In the genomic region with DNA sequence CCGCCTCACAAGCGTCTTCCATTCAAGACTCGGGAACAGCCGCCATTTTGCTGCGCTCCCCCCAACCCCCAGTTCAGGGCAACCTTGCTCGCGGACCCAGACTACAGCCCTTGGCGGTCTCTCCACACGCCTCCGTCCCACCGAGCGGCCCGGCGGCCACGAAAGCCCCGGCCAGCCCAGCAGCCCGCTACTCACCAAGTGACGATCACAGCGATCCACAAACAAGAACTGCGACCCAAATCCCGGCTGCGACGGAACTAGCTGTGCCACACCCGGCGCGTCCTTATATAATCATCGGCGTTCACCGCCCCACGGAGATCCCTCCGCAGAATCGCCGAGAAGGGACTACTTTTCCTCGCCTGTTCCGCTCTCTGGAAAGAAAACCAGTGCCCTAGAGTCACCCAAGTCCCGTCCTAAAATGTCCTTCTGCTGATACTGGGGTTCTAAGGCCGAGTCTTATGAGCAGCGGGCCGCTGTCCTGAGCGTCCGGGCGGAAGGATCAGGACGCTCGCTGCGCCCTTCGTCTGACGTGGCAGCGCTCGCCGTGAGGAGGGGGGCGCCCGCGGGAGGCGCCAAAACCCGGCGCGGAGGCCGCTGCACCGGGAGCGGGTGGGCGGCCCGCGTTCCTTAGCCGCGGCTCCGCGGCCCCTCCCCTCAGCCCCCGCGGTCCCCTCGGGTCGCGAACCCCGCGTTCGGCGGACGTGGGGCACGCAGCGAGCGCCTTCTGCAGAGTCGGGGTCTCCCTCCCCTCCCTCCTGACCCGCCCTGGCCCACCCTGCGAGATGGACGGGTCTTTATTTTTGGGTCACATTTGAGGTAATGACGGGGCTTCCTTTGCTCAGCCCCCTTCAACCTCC, we compare ENCODE assay signal across 1 cellular context.
TF ChIP-seq lines count a peak whose summit lies in the region.

A gene (minus strand): TSS at position 259 of the 857 bp plus-strand sequence. CDS start 879 bp downstream, outside the sequence.

TF ChIP-seq in K562, 482 proteins besides CTCF, POLR2A, EP300 and RAD21 (continued from another document and continues in another):
- TF ChIP-seq PCBP1 (IDR thresholded peaks at IDR 0.05; ENCODE audit: low read depth, low read length, poor library complexity, severe bottlenecking) = peak; percentile 98
- peak; percentile 91 for TF ChIP-seq KHSRP (IDR thresholded peaks at IDR 0.05)
- peak; percentile 78 for TF ChIP-seq SOX6 (IDR thresholded peaks at IDR 0.05)
- peak; percentile 97 for TF ChIP-seq RBBP5 (IDR thresholded peaks at IDR 0.05; ENCODE audit: borderline replicate concordance, insufficient read depth, low read length, poor library complexity, severe bottlenecking)
- TF ChIP-seq ARHGAP35 (IDR thresholded peaks at IDR 0.05; ENCODE audit: partially characterized antibody) = no peak
- TF ChIP-seq EGR1 (conservative IDR thresholded peaks at IDR 0.05) = peak; percentile 98
- no peak for TF ChIP-seq SIRT6 (IDR thresholded peaks at IDR 0.05; ENCODE audit: low read depth, low read length)
- peak; percentile 79 for TF ChIP-seq HNRNPLL (IDR thresholded peaks at IDR 0.05; ENCODE audit: low read depth, low read length, poor library complexity, severe bottlenecking)
- TF ChIP-seq CHD1 (IDR thresholded peaks at IDR 0.05; ENCODE audit: low read length) = peak; percentile 46
- TF ChIP-seq POLR2G (IDR thresholded peaks at IDR 0.05; ENCODE audit: low read depth, low read length) = peak; percentile 99
- no peak; the same call in none of the 2 replicates for TF ChIP-seq MYC (IDR thresholded peaks at IDR 0.05; ENCODE audit: low read depth, low read length)
- TF ChIP-seq MYC (CRISPR knock-in tag; IDR thresholded peaks at IDR 0.05; ENCODE audit: borderline replicate concordance, low read depth) = peak; percentile 76; the same call in 1 of the 2 replicates
- TF ChIP-seq CEBPB (tag; IDR thresholded peaks at IDR 0.05) = peak; percentile 85
- TF ChIP-seq, protein P1, sequence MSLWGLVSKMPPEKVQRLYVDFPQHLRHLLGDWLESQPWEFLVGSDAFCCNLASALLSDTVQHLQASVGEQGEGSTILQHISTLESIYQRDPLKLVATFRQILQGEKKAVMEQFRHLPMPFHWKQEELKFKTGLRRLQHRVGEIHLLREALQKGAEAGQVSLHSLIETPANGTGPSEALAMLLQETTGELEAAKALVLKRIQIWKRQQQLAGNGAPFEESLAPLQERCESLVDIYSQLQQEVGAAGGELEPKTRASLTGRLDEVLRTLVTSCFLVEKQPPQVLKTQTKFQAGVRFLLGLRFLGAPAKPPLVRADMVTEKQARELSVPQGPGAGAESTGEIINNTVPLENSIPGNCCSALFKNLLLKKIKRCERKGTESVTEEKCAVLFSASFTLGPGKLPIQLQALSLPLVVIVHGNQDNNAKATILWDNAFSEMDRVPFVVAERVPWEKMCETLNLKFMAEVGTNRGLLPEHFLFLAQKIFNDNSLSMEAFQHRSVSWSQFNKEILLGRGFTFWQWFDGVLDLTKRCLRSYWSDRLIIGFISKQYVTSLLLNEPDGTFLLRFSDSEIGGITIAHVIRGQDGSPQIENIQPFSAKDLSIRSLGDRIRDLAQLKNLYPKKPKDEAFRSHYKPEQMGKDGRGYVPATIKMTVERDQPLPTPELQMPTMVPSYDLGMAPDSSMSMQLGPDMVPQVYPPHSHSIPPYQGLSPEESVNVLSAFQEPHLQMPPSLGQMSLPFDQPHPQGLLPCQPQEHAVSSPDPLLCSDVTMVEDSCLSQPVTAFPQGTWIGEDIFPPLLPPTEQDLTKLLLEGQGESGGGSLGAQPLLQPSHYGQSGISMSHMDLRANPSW (CRISPR knock-in tag; IDR thresholded peaks at IDR 0.05) = peak; percentile 76; the same call in 1 of the 2 replicates
- TF ChIP-seq, protein P2, sequence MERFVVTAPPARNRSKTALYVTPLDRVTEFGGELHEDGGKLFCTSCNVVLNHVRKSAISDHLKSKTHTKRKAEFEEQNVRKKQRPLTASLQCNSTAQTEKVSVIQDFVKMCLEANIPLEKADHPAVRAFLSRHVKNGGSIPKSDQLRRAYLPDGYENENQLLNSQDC (CRISPR knock-in tag; IDR thresholded peaks at IDR 0.05) = peak; percentile 64; the same call in 1 of the 2 replicates
- TF ChIP-seq PURB (CRISPR knock-in tag; IDR thresholded peaks at IDR 0.05; ENCODE audit: low read depth) = no peak
- peak; percentile 97 for TF ChIP-seq CCNT2 (IDR thresholded peaks at IDR 0.05; ENCODE audit: borderline replicate concordance, extremely low read depth, insufficient read length, low read depth, low read length)
- 0 out of 2 replicates have a peak, but pooled peaks have one; percentile 76 for TF ChIP-seq ZNF232 (CRISPR knock-in tag; IDR thresholded peaks at IDR 0.05)
- TF ChIP-seq ZNF354B (CRISPR knock-in tag; IDR thresholded peaks at IDR 0.05) = no peak
- TF ChIP-seq ZEB2 (IDR thresholded peaks at IDR 0.05) = peak; percentile 58; the same call in 1 of the 2 replicates
- TF ChIP-seq, protein P3, sequence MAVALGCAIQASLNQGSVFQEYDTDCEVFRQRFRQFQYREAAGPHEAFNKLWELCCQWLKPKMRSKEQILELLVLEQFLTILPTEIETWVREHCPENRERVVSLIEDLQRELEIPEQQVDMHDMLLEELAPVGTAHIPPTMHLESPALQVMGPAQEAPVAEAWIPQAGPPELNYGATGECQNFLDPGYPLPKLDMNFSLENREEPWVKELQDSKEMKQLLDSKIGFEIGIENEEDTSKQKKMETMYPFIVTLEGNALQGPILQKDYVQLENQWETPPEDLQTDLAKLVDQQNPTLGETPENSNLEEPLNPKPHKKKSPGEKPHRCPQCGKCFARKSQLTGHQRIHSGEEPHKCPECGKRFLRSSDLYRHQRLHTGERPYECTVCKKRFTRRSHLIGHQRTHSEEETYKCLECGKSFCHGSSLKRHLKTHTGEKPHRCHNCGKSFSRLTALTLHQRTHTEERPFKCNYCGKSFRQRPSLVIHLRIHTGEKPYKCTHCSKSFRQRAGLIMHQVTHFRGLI (CRISPR knock-in tag; IDR thresholded peaks at IDR 0.05) = no peak
- TF ChIP-seq ZNF311 (CRISPR knock-in tag; IDR thresholded peaks at IDR 0.05) = no peak
- peak; percentile 99 for TF ChIP-seq NFRKB (IDR thresholded peaks at IDR 0.05; ENCODE audit: low read depth)
- peak; percentile 64 for TF ChIP-seq PHF20 (IDR thresholded peaks at IDR 0.05; ENCODE audit: partially characterized antibody)
- TF ChIP-seq, protein P4, sequence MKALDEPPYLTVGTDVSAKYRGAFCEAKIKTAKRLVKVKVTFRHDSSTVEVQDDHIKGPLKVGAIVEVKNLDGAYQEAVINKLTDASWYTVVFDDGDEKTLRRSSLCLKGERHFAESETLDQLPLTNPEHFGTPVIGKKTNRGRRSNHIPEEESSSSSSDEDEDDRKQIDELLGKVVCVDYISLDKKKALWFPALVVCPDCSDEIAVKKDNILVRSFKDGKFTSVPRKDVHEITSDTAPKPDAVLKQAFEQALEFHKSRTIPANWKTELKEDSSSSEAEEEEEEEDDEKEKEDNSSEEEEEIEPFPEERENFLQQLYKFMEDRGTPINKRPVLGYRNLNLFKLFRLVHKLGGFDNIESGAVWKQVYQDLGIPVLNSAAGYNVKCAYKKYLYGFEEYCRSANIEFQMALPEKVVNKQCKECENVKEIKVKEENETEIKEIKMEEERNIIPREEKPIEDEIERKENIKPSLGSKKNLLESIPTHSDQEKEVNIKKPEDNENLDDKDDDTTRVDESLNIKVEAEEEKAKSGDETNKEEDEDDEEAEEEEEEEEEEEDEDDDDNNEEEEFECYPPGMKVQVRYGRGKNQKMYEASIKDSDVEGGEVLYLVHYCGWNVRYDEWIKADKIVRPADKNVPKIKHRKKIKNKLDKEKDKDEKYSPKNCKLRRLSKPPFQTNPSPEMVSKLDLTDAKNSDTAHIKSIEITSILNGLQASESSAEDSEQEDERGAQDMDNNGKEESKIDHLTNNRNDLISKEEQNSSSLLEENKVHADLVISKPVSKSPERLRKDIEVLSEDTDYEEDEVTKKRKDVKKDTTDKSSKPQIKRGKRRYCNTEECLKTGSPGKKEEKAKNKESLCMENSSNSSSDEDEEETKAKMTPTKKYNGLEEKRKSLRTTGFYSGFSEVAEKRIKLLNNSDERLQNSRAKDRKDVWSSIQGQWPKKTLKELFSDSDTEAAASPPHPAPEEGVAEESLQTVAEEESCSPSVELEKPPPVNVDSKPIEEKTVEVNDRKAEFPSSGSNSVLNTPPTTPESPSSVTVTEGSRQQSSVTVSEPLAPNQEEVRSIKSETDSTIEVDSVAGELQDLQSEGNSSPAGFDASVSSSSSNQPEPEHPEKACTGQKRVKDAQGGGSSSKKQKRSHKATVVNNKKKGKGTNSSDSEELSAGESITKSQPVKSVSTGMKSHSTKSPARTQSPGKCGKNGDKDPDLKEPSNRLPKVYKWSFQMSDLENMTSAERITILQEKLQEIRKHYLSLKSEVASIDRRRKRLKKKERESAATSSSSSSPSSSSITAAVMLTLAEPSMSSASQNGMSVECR (CRISPR knock-in tag; IDR thresholded peaks at IDR 0.05) = peak; percentile 88
- TF ChIP-seq SMARCA4 (IDR thresholded peaks at IDR 0.05) = no peak
- peak; percentile 93 for TF ChIP-seq ZBED1 (IDR thresholded peaks at IDR 0.05)
- TF ChIP-seq, protein P5, sequence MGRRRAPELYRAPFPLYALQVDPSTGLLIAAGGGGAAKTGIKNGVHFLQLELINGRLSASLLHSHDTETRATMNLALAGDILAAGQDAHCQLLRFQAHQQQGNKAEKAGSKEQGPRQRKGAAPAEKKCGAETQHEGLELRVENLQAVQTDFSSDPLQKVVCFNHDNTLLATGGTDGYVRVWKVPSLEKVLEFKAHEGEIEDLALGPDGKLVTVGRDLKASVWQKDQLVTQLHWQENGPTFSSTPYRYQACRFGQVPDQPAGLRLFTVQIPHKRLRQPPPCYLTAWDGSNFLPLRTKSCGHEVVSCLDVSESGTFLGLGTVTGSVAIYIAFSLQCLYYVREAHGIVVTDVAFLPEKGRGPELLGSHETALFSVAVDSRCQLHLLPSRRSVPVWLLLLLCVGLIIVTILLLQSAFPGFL (CRISPR knock-in tag; IDR thresholded peaks at IDR 0.05) = peak; percentile 99
- peak; percentile 80 for TF ChIP-seq ZNF121 (CRISPR knock-in tag; conservative IDR thresholded peaks at IDR 0.05)
- TF ChIP-seq MYBL2 (IDR thresholded peaks at IDR 0.05; ENCODE audit: low read depth) = peak; percentile 42; the same call in 1 of the 2 replicates
- TF ChIP-seq MYBL2 (CRISPR knock-in tag; IDR thresholded peaks at IDR 0.05; ENCODE audit: borderline replicate concordance) = no peak
- peak; percentile 95 for TF ChIP-seq GTF2F1 (IDR thresholded peaks at IDR 0.05; ENCODE audit: low read depth, low read length)
- TF ChIP-seq, protein P6, sequence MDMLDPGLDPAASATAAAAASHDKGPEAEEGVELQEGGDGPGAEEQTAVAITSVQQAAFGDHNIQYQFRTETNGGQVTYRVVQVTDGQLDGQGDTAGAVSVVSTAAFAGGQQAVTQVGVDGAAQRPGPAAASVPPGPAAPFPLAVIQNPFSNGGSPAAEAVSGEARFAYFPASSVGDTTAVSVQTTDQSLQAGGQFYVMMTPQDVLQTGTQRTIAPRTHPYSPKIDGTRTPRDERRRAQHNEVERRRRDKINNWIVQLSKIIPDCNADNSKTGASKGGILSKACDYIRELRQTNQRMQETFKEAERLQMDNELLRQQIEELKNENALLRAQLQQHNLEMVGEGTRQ (CRISPR knock-in tag; IDR thresholded peaks at IDR 0.05) = no peak
- no peak for TF ChIP-seq ADNP (tag; IDR thresholded peaks at IDR 0.05)
- TF ChIP-seq, protein P7, sequence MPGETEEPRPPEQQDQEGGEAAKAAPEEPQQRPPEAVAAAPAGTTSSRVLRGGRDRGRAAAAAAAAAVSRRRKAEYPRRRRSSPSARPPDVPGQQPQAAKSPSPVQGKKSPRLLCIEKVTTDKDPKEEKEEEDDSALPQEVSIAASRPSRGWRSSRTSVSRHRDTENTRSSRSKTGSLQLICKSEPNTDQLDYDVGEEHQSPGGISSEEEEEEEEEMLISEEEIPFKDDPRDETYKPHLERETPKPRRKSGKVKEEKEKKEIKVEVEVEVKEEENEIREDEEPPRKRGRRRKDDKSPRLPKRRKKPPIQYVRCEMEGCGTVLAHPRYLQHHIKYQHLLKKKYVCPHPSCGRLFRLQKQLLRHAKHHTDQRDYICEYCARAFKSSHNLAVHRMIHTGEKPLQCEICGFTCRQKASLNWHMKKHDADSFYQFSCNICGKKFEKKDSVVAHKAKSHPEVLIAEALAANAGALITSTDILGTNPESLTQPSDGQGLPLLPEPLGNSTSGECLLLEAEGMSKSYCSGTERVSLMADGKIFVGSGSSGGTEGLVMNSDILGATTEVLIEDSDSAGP (CRISPR knock-in tag; IDR thresholded peaks at IDR 0.05) = no peak
- peak; percentile 55 for TF ChIP-seq CEBPG (CRISPR knock-in tag; IDR thresholded peaks at IDR 0.05)
- peak; percentile 45 to 80; a peak in 2 of 4 replicates for TF ChIP-seq CEBPG (tag; conservative IDR thresholded peaks at IDR 0.05 in 1 of 2, IDR thresholded peaks at IDR 0.05 in 1 of 2)
- TF ChIP-seq ETS2 (tag; IDR thresholded peaks at IDR 0.05; ENCODE audit: borderline replicate concordance, poor library complexity, severe bottlenecking) = no peak
- TF ChIP-seq SMAD4 (CRISPR knock-in tag; conservative IDR thresholded peaks at IDR 0.05) = peak; percentile 94
- TF ChIP-seq NFATC3 (IDR thresholded peaks at IDR 0.05) = no peak
- no peak for TF ChIP-seq ZBTB8A (IDR thresholded peaks at IDR 0.05; ENCODE audit: partially characterized antibody)
- no peak for TF ChIP-seq ZNF695 (CRISPR knock-in tag; IDR thresholded peaks at IDR 0.05)
- TF ChIP-seq, protein P8, sequence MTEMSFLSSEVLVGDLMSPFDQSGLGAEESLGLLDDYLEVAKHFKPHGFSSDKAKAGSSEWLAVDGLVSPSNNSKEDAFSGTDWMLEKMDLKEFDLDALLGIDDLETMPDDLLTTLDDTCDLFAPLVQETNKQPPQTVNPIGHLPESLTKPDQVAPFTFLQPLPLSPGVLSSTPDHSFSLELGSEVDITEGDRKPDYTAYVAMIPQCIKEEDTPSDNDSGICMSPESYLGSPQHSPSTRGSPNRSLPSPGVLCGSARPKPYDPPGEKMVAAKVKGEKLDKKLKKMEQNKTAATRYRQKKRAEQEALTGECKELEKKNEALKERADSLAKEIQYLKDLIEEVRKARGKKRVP (CRISPR knock-in tag; IDR thresholded peaks at IDR 0.05) = 0 out of 2 replicates have a peak, but pooled peaks have one; percentile 8
- no peak for TF ChIP-seq HSF4 (CRISPR knock-in tag; IDR thresholded peaks at IDR 0.05; ENCODE audit: borderline replicate concordance)
- TF ChIP-seq NR3C1 (CRISPR knock-in tag; IDR thresholded peaks at IDR 0.05) = no peak
